In the genomic region with DNA sequence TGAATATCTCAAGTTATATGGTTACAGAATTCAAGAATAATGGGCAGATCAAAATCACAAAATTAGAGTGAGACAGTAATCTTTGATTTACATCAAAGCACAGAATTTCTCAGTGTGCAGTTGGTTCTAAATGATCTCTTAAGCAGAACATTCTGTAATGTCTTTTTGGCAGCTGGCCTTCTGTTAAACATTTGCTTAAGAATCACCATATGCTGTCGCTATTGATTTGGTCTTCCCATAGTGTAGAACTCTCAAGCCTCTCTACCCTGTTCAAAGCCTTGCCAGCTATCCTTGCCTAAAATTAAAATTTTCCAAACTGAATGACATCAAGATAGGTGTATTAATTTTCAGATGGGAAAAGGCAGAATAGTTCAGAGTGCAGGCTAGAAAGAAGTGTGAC, we compare ENCODE assay signal across 22 cellular contexts. TPM values are rescaled to one million over a fixed set of nuclear protein-coding genes. Genes with fewer than 3 reads are reported as not detected.
DNase-seq lines count a peak whose midpoint lies in the region; TF ChIP-seq lines count a peak whose summit lies in the region.
"Had no signal": no experiment of that assay in that cellular context is flagged by ENCODE, and none has a peak within 500 bp of the region (broad histone marks: within the 10 kb centered on the region; RNA-seq: fewer than 3 reads in every experiment).

No MANE protein-coding gene starts in this region.

- H3K4me1 ChIP-seq in Caco-2, result no peaks in the 10 kb centered on the region
- H3K4me1 ChIP-seq: BLaER1, SJCRH30 had no signal

- H3K4me1 Mint-ChIP-seq in Caco-2 (ENCODE audit: low read depth, unreplicated experiment), result no peaks in the 10 kb centered on the region
- H3K4me1 Mint-ChIP-seq in T-helper 2 cell treated with Interferon-gamma antibody and Interleukin-4, amounts not matched to agents 5 μg/mL and 100 μg/mL, for 36 hours (ENCODE audit: low read depth), result no peaks in the 10 kb centered on the region
- H3K4me1 Mint-ChIP-seq: CD4-positive, alpha-beta memory T cell; IgD-negative memory B cell had no signal

- H3K4me3 ChIP-seq in Caco-2 (ENCODE audit: low read depth, low read length), result no peak overlapping the region
- H3K4me3 ChIP-seq: BLaER1, PC-9, SJCRH30 had no signal

- H3K27me3 Mint-ChIP-seq in Caco-2 (ENCODE audit: insufficient read depth, unreplicated experiment), result no peaks in the 10 kb centered on the region
- H3K27me3 Mint-ChIP-seq in T-helper 2 cell treated with Interferon-gamma antibody and Interleukin-4, amounts not matched to agents 5 μg/mL and 100 μg/mL, for 36 hours (ENCODE audit: low read depth), result no peaks in the 10 kb centered on the region

- peaks cover 35% of the 10 kb centered on the region for H3K9me3 Mint-ChIP-seq in Caco-2 (ENCODE audit: unreplicated experiment)
- peaks cover 23% of the 10 kb centered on the region for H3K9me3 Mint-ChIP-seq in T-helper 2 cell treated with Interferon-gamma antibody and Interleukin-4, amounts not matched to agents 5 μg/mL and 100 μg/mL, for 36 hours

- intact Hi-C loops in Caco-2 (cut with micrococcal nuclease; ENCODE audit: unreplicated experiment), result no loop called here

- H3K27me3 ChIP-seq in Caco-2 (replicated peaks; ENCODE audit: control insufficient read depth, insufficient read depth, low read length), result no peaks in the 10 kb centered on the region
- H3K27me3 ChIP-seq: BLaER1, SJCRH30 had no signal

- POLR2A ChIA-PET in Caco-2 (lab: Charles Lee), result no interaction called here

- H3K4me3 Mint-ChIP-seq in Caco-2 (ENCODE audit: unreplicated experiment), result no peak overlapping the region
- no peak overlapping the region for H3K4me3 Mint-ChIP-seq in T-helper 2 cell treated with Interferon-gamma antibody and Interleukin-4, amounts not matched to agents 5 μg/mL and 100 μg/mL, for 36 hours
- H3K4me3 Mint-ChIP-seq: CD4-positive, alpha-beta memory T cell; IgD-negative memory B cell had no signal

- peaks cover 12% of the 10 kb centered on the region; the same call in 1 of the 2 replicates for H3K9me3 ChIP-seq in Caco-2
- H3K9me3 ChIP-seq: SJCRH30 had no signal

- CTCF ChIA-PET in Caco-2 (lab: Charles Lee), result no interaction called here

- H3K36me3 ChIP-seq in Caco-2 (ENCODE audit: control insufficient read depth, insufficient read depth, low read length), result no peaks in the 10 kb centered on the region
- H3K36me3 ChIP-seq: BLaER1, SJCRH30 had no signal

- H3K36me3 Mint-ChIP-seq in Caco-2 (ENCODE audit: insufficient read depth, unreplicated experiment), result no peaks in the 10 kb centered on the region
- peaks cover 1% of the 10 kb centered on the region for H3K36me3 Mint-ChIP-seq in T-helper 2 cell treated with Interferon-gamma antibody and Interleukin-4, amounts not matched to agents 5 μg/mL and 100 μg/mL, for 36 hours (ENCODE audit: low read depth)

- DNase-seq in NCI-H524 (lab: John Stamatoyannopoulos, UW), result peak; percentile 15 to 69
- DNase-seq in NCI-H524 treated with DMSO at 0.1 percent for 48 hours (lab: John Stamatoyannopoulos, UW), result no peak
- DNase-seq in NCI-H2171 treated with DMSO at 0.1 percent for 48 hours (lab: John Stamatoyannopoulos, UW), result peak; percentile 91
- DNase-seq in inferior parietal cortex (ENCODE audit: extremely low spot score), result peak; percentile 12
- peak; percentile 19 for DNase-seq in superior temporal gyrus (ENCODE audit: extremely low spot score)
- no peak for DNase-seq in Kasumi-1 (lab: John Stamatoyannopoulos, UW)
- no peak for DNase-seq in Caco-2
- no peak for DNase-seq in T-helper 2 cell treated with Interferon-gamma antibody and Interleukin-4, amounts not matched to agents 5 μg/mL and 100 μg/mL, for 36 hours (ENCODE audit: low spot score)
- DNase-seq: CD4-positive, alpha-beta memory T cell; COR-L47; DMS79 treated with DMSO at 0.1 percent for 48 hours; GF-D8; NCI-H1105; NCI-H1436 treated with DMSO at 0.1 percent for 48 hours; NCI-H2029; NCI-H2227 treated with DMSO at 0.1 percent for 48 hours; NCI-H748 treated with DMSO at 0.1 percent for 48 hours; NK-92 treated with Interleukin-12 subunit alpha and Interleukin-12 subunit beta, amount 100 ng/mL, for 24 hours; PC-9; SJCRH30 had no signal

- TF ChIP-seq CTCF in Caco-2 (IDR thresholded peaks at IDR 0.05; ENCODE audit: insufficient read depth in 1 of 2, low read depth in 1 of 2, low read length in 1 of 2, severe bottlenecking in 1 of 2, unreplicated experiment in 1 of 2), result no peak

- no peak overlapping the region for H3K27ac Mint-ChIP-seq in Caco-2 (ENCODE audit: unreplicated experiment)
- H3K27ac Mint-ChIP-seq in T-helper 2 cell treated with Interferon-gamma antibody and Interleukin-4, amounts not matched to agents 5 μg/mL and 100 μg/mL, for 36 hours, result no peak overlapping the region
- H3K27ac Mint-ChIP-seq: CD4-positive, alpha-beta memory T cell; IgD-negative memory B cell had no signal

- BruUV-seq in Caco-2 (replicated peaks; lab: Mats Ljungman, UMichigan), result no TSS peak

RNA-seq across cellular contexts. Expression of gene ERO1B, which starts 38.9 kb away (rescaled TPM):
- 2.3 and 2.6 TPM in 2 replicates for total RNA-seq in Caco-2 (2022)
- total RNA-seq: PC-9 had no signal

Comparison
In these comparisons a context has a peak if more than half of its experiments do, and no peak if none do; other contexts are left out.
1. DNase-seq: peak in NCI-H524 (2 of 2), NCI-H2171 treated with DMSO at 0.1 percent for 48 hours (single experiment), inferior parietal cortex (single experiment) and superior temporal gyrus (single experiment); none in NCI-H524 treated with DMSO at 0.1 percent for 48 hours (single experiment), Kasumi-1 (0 of 2), Caco-2 (0 of 2) and T-helper 2 cell treated with Interferon-gamma antibody and Interleukin-4, amounts not matched to agents 5 μg/mL and 100 μg/mL, for 36 hours (single experiment).